In the genomic region with DNA sequence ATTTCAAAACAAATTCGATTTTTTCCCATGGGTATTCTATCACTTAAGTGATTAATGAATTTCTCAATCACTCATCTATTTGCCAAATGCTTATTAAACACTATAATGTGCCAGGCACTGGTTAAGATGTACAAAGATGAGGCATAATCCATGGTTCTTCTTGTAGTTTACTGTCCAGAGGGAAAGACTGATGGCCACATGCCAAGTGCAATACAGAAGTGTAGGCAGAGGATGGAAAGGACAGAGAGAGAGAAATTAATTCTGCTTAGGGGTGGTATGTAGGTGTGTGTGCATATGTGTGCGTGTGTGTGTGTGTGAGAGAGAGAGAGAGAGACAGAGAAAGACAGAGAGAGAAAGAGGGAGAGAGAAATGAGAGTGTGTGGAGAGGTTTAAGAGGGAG, we compare ENCODE assay signal across 21 cellular contexts.
"Had no signal": no experiment of that assay in that cellular context is flagged by ENCODE, and none has a peak within 500 bp of the region (broad histone marks: within the 10 kb centered on the region; RNA-seq: fewer than 3 reads in every experiment).

No MANE protein-coding gene starts in this region.

- H3K27me3 ChIP-seq: breast epithelium, dorsolateral prefrontal cortex, heart right ventricle, ovary, stomach, testis had no signal

- ATAC-seq: heart right ventricle, psoas muscle, right cardiac atrium, T-helper 17 cell had no signal

- H3K27ac Mint-ChIP-seq: memory B cell, T-helper 17 cell, type B pancreatic cell had no signal

- H3K4me3 ChIP-seq: breast epithelium, dorsolateral prefrontal cortex, heart right ventricle, left ventricle myocardium inferior, ovary, psoas muscle, stomach, testis had no signal

- H3K27ac ChIP-seq: dorsolateral prefrontal cortex, ovary, psoas muscle, stomach, testis, WERI-Rb-1 had no signal

- H3K4me1 Mint-ChIP-seq: T-helper 17 cell had no signal

- H3K9me3 ChIP-seq: breast epithelium, heart right ventricle, left ventricle myocardium inferior, ovary, psoas muscle, stomach, testis had no signal

- H3K36me3 Mint-ChIP-seq: memory B cell, type B pancreatic cell had no signal

- H3K4me1 ChIP-seq: breast epithelium, psoas muscle, stomach, testis had no signal

- DNase-seq: activated CD4-positive, alpha-beta T cell treated with anti-CD3 and anti-CD28 coated beads for 1 hour; activated CD8-positive, alpha-beta memory T cell treated with anti-CD3 and anti-CD28 coated beads for 24 hours; activated CD8-positive, alpha-beta memory T cell treated with anti-CD3 and anti-CD28 coated beads, Interleukin-2, amount 50 U/mL, for 48 hours; activated effector memory CD4-positive, alpha-beta T cell treated with anti-CD3 and anti-CD28 coated beads, Interleukin-2, amount 50 U/mL, for 16 hours; activated naive CD4-positive, alpha-beta T cell treated with anti-CD3 and anti-CD28 coated beads, Interleukin-2, amount 50 U/mL, for 16 hours; activated T-cell treated with anti-CD3 and anti-CD28 coated beads, Interleukin-2, amount 50 U/mL, for 48 hours; dorsolateral prefrontal cortex; heart right ventricle; left ventricle myocardium inferior; ovary; psoas muscle; right cardiac atrium; small intestine; stimulated activated CD4-positive, alpha-beta T cell treated with anti-CD3 and anti-CD28 coated beads, Interleukin-4, amount 100 ng/mL, for 1 hour; stomach; T-helper 17 cell; testis; WERI-Rb-1 had no signal

- H3K4me3 Mint-ChIP-seq: memory B cell, T-helper 17 cell, type B pancreatic cell had no signal

- H3K27me3 Mint-ChIP-seq: memory B cell, T-helper 17 cell, type B pancreatic cell had no signal

- H3K36me3 ChIP-seq: breast epithelium, heart right ventricle, left ventricle myocardium inferior, ovary, stomach, WERI-Rb-1 had no signal

- H3K9me3 Mint-ChIP-seq: memory B cell, type B pancreatic cell had no signal
